ENCODE assay signal across 30 cellular contexts in genomic region chr15:93051236-93052089, GRCh38. TPM values are rescaled to one million over a fixed set of nuclear protein-coding genes. Genes with fewer than 3 reads are reported as not detected.
"Had no signal": no experiment of that assay in that cellular context is flagged by ENCODE, and none has a peak within 500 bp of the region (broad histone marks: within the 10 kb centered on the region; RNA-seq: fewer than 3 reads in every experiment).

No MANE protein-coding gene starts in this region.

- H3K27ac ChIP-seq: brain microvascular endothelial cell, Peyer's patch, RWPE1, SJCRH30, WERI-Rb-1 had no signal

- DNase-seq: activated CD4-positive, alpha-beta memory T cell treated with anti-CD3 and anti-CD28 coated beads, Interleukin-2, amount 10 ng/mL, durations not matched to agents 7 days and 5 days; activated CD4-positive, alpha-beta T cell treated with anti-CD3 and anti-CD28 coated beads for 36 hours; activated CD4-positive, alpha-beta T cell treated with anti-CD3 and anti-CD28 coated beads, Interleukin-2, amount 50 U/mL, for 1 hour; activated gamma-delta T cell; activated naive CD4-positive, alpha-beta T cell treated with anti-CD3 and anti-CD28 coated beads for 36 hours; activated T-cell treated with anti-CD3 and anti-CD28 coated beads for 4 hours; activated T-cell treated with anti-CD3 and anti-CD28 coated beads, Interleukin-2, amount 50 U/mL, for 48 hours; amygdala; brain microvascular endothelial cell; KG1; NCI-H1092; NCI-H1417; NCI-H2029; NCI-H2107; NCI-H345; NCI-H510A; NCI-H526 treated with DMSO at 0.1 percent for 48 hours; NK-92 treated with Interleukin-12 subunit alpha and Interleukin-12 subunit beta, amount 100 ng/mL, for 24 hours; Peyer's patch; Right ventricle myocardium superior; SJCRH30; SK-N-SH; T-helper 1 cell; WERI-Rb-1 had no signal

- H3K4me3 ChIP-seq: Peyer's patch, SJCRH30 had no signal

- H3K27me3 Mint-ChIP-seq: activated CD4-positive, alpha-beta memory T cell treated with anti-CD3 and anti-CD28 coated beads, Interleukin-2, amount 10 ng/mL, durations not matched to agents 7 days and 5 days; activated CD4-positive, alpha-beta T cell treated with anti-CD3 and anti-CD28 coated beads for 36 hours; activated naive CD8-positive, alpha-beta T cell; activated T-helper 17 cell treated with anti-CD3 and anti-CD28 coated beads, Interleukin-2, amount 50 U/mL, for 72 hours had no signal

- H3K27ac Mint-ChIP-seq: activated CD4-positive, alpha-beta memory T cell treated with anti-CD3 and anti-CD28 coated beads, Interleukin-2, amount 10 ng/mL, durations not matched to agents 7 days and 5 days; activated CD4-positive, alpha-beta T cell treated with anti-CD3 and anti-CD28 coated beads for 36 hours; activated naive CD4-positive, alpha-beta T cell treated with anti-CD3 and anti-CD28 coated beads for 36 hours; activated naive CD8-positive, alpha-beta T cell; activated T-helper 17 cell treated with anti-CD3 and anti-CD28 coated beads, Interleukin-2, amount 50 U/mL, for 72 hours had no signal

- H3K27me3 ChIP-seq: brain microvascular endothelial cell, Peyer's patch, SJCRH30 had no signal

- H3K9me3 ChIP-seq: Peyer's patch, SK-N-SH had no signal

- H3K4me2 ChIP-seq: SK-N-SH had no signal

- H3K9me3 Mint-ChIP-seq: activated CD4-positive, alpha-beta memory T cell treated with anti-CD3 and anti-CD28 coated beads, Interleukin-2, amount 10 ng/mL, durations not matched to agents 7 days and 5 days had no signal

- H3K36me3 ChIP-seq: brain microvascular endothelial cell, WERI-Rb-1 had no signal

- H3K4me3 Mint-ChIP-seq: activated CD4-positive, alpha-beta memory T cell treated with anti-CD3 and anti-CD28 coated beads, Interleukin-2, amount 10 ng/mL, durations not matched to agents 7 days and 5 days; activated CD4-positive, alpha-beta T cell treated with anti-CD3 and anti-CD28 coated beads for 36 hours; activated naive CD4-positive, alpha-beta T cell treated with anti-CD3 and anti-CD28 coated beads for 36 hours; activated naive CD8-positive, alpha-beta T cell; activated T-helper 17 cell treated with anti-CD3 and anti-CD28 coated beads, Interleukin-2, amount 50 U/mL, for 72 hours had no signal

- H3K9ac ChIP-seq: SK-N-SH had no signal

- H3K36me3 Mint-ChIP-seq: activated naive CD8-positive, alpha-beta T cell had no signal

- ATAC-seq: activated T-helper 17 cell treated with anti-CD3 and anti-CD28 coated beads, Interleukin-2, amount 50 U/mL, for 72 hours had no signal

- H3K9me2 ChIP-seq: SK-N-SH had no signal

- H3K4me1 ChIP-seq: Peyer's patch, SJCRH30 had no signal

RNA-seq across cellular contexts. Expression of gene RGMA, which starts 37.5 kb away (rescaled TPM):
- total RNA-seq: activated CD8-positive, alpha-beta memory T cell treated with anti-CD3 and anti-CD28 coated beads for 36 hours; LHCN-M2; T-helper 2 cell treated with Interferon-gamma antibody and Interleukin-4, amounts not matched to agents 100 ng/mL and 5 ng/mL, for 36 hours had no signal
